Comparison of ENCODE assay signal across 18 cellular contexts in genomic region chr9:30943446-30944232, GRCh38.
DNase-seq lines count a peak whose midpoint lies in the region; ATAC-seq, FAIRE-seq and TF ChIP-seq lines count a peak whose summit lies in the region.
"Had no signal": no experiment of that assay in that cellular context is flagged by ENCODE, and none has a peak within 500 bp of the region (broad histone marks: within the 10 kb centered on the region; RNA-seq: fewer than 3 reads in every experiment).

No MANE protein-coding gene starts in this region.

- no peaks in the 10 kb centered on the region for H3K4me1 Mint-ChIP-seq in stimulated activated naive CD8-positive, alpha-beta T cell treated with anti-CD3 and anti-CD28 coated beads, Interleukin-15, amount 100 ng/mL, for 72 hours
- H3K4me1 Mint-ChIP-seq: B cell, CD14-positive monocyte had no signal

- CTCF ChIA-PET in HepG2 (lab: Yijun Ruan, JAX; ENCODE audit: low intra/inter-chr PET ratio, low total read pairs): no interaction called here

- TF ChIP-seq RAD21 in HepG2 (CRISPR knock-in tag; IDR thresholded peaks at IDR 0.05): no peak

- in situ Hi-C loops in HepG2 (cut with HindIII; ENCODE audit: extremely low pct_ligation_motif_present, low pct_unique_long_range_greater_than_20kb): no loop called here

- TF ChIP-seq EP300 in HepG2 (IDR thresholded peaks at IDR 0.05; ENCODE audit: low read depth in 2 of 2, low read length in 2 of 2) (no peak), HepG2 (CRISPR knock-in tag; IDR thresholded peaks at IDR 0.05; ENCODE audit: borderline replicate concordance) (no peak), sigmoid colon (IDR thresholded peaks at IDR 0.05) (no peak)

- no peak overlapping the region for H3K9ac ChIP-seq in HepG2 (ENCODE audit: insufficient read depth, low read depth, low read length)

- FAIRE-seq in HepG2 (lab: Jason Lieb, UNC): no peak
- FAIRE-seq: A204.1 had no signal

- H3K4me3 ChIP-seq in HepG2 (replicated peaks in 1 of 3; ENCODE audit: insufficient read depth in 1 of 3, low read depth in 2 of 3, low read length in 3 of 3) (no peak overlapping the region; a peak in 1 of 6 replicates), sigmoid colon (no peak overlapping the region), uterus (no peak overlapping the region)
- H3K4me3 ChIP-seq: SJCRH30 had no signal

- peak overlapping the region; percentile 23; the same call in 1 of the 2 replicates for H3K4me2 ChIP-seq in HepG2 (ENCODE audit: low read depth, low read length)

- H3K27me3 Mint-ChIP-seq in stimulated activated naive CD8-positive, alpha-beta T cell treated with anti-CD3 and anti-CD28 coated beads, Interleukin-15, amount 100 ng/mL, for 72 hours: no peaks in the 10 kb centered on the region
- H3K27me3 Mint-ChIP-seq: B cell had no signal

- peak; percentile 28 for ATAC-seq in stimulated activated naive CD8-positive, alpha-beta T cell treated with anti-CD3 and anti-CD28 coated beads, Interleukin-15, amount 100 ng/mL, for 72 hours
- ATAC-seq in stimulated activated naive CD8-positive, alpha-beta T cell treated with anti-CD3 and anti-CD28 coated beads, Interleukin-15, Interleukin-2, amounts not matched to agents 100 U/mL and 50 U/mL, for 24 hours: no peak
- ATAC-seq in HepG2 (peak; percentile 30), HG02798 (IDR thresholded peaks at IDR 0.05; ENCODE audit: poor library complexity, unreplicated experiment) (no peak)
- ATAC-seq: Panc1 had no signal

- H3K27ac ChIP-seq in HepG2 (ENCODE audit: extremely low read length, insufficient read depth, low read length) (no peak overlapping the region), sigmoid colon (no peak overlapping the region), uterus (no peak overlapping the region)
- H3K27ac ChIP-seq: SJCRH30 had no signal

- H3K9me3 ChIP-seq in HepG2 (ENCODE audit: low read length): no peaks in the 10 kb centered on the region
- H3K9me3 ChIP-seq in sigmoid colon: peaks cover 0 to 8% (median 0%) of the 10 kb centered on the region in 4 donors
- no peaks in the 10 kb centered on the region for H3K9me3 ChIP-seq in uterus
- H3K9me3 ChIP-seq: SJCRH30 had no signal

- no peaks in the 10 kb centered on the region for H3K79me2 ChIP-seq in HepG2 (ENCODE audit: insufficient read depth, low read length)

- H2AFZ ChIP-seq in HepG2 (ENCODE audit: low read length): no peak overlapping the region

- H3K9me3 Mint-ChIP-seq in stimulated activated naive CD8-positive, alpha-beta T cell treated with anti-CD3 and anti-CD28 coated beads, Interleukin-15, amount 100 ng/mL, for 72 hours: peaks cover 6 to 9% of the 10 kb centered on the region in 2 donors

- 22% methylated on average over 9 of the region's 21 CpGs for WGBS in HepG2 (ENCODE audit: low lambda C conversion rate)
- 89 to 90% methylated on average over 21 of the region's 21 CpGs for WGBS in sigmoid colon, 2 donors

- POLR2A ChIA-PET in HepG2 (lab: Yijun Ruan, JAX): no interaction called here

- H3K4me1 ChIP-seq in HepG2 (ENCODE audit: insufficient read depth, low read length) (no peaks in the 10 kb centered on the region), sigmoid colon (no peaks in the 10 kb centered on the region), uterus (no peaks in the 10 kb centered on the region)
- H3K4me1 ChIP-seq: SJCRH30 had no signal

- no peak overlapping the region for H3K4me3 Mint-ChIP-seq in stimulated activated naive CD8-positive, alpha-beta T cell treated with anti-CD3 and anti-CD28 coated beads, Interleukin-15, amount 100 ng/mL, for 72 hours
- H3K4me3 Mint-ChIP-seq: B cell, CD14-positive monocyte had no signal

- no TSS peak for BruUV-seq in HepG2 (replicated peaks; lab: Mats Ljungman, UMichigan)

- H3K27me3 ChIP-seq in HepG2 (ENCODE audit: control insufficient read depth in 1 of 2, insufficient read depth in 2 of 2, low read length in 2 of 2) (no peaks in the 10 kb centered on the region), sigmoid colon (no peaks in the 10 kb centered on the region), uterus (no peaks in the 10 kb centered on the region)
- H3K27me3 ChIP-seq: SJCRH30 had no signal

- no peaks in the 10 kb centered on the region for H3K36me3 ChIP-seq in HepG2 (replicated peaks in 1 of 2; ENCODE audit: control insufficient read depth in 1 of 2, insufficient read depth in 2 of 2, low read length in 2 of 2)
- no peaks in the 10 kb centered on the region for H3K36me3 ChIP-seq in sigmoid colon
- H3K36me3 ChIP-seq in uterus: no peaks in the 10 kb centered on the region
- H3K36me3 ChIP-seq: SJCRH30 had no signal

- TF ChIP-seq POLR2A in HepG2 (IDR thresholded peaks at IDR 0.05; ENCODE audit: insufficient read depth in 1 of 2, low read depth in 2 of 2, low read length in 2 of 2) (no peak), sigmoid colon (IDR thresholded peaks at IDR 0.05) (no peak), uterus (IDR thresholded peaks at IDR 0.05) (no peak)

- intact Hi-C loops in HepG2 (cut with micrococcal nuclease; ENCODE audit: unreplicated experiment): no loop called here
- intact Hi-C loops in sigmoid colon (cut with DNase I): no loop called here
- intact Hi-C loops in uterus (cut with DNase I; ENCODE audit: low total_unique reads): no loop called here

- H4K20me1 ChIP-seq in HepG2 (ENCODE audit: insufficient read depth, low read length): no peaks in the 10 kb centered on the region

- H3K27ac Mint-ChIP-seq in stimulated activated naive CD8-positive, alpha-beta T cell treated with anti-CD3 and anti-CD28 coated beads, Interleukin-15, amount 100 ng/mL, for 72 hours: no peak overlapping the region
- H3K27ac Mint-ChIP-seq: B cell, CD14-positive monocyte had no signal

- TF ChIP-seq CTCF in HepG2 (CRISPR knock-in tag; IDR thresholded peaks at IDR 0.05) (no peak), sigmoid colon (IDR thresholded peaks at IDR 0.05) (no peak), uterus (IDR thresholded peaks at IDR 0.05) (no peak)

- DNase-seq in stimulated activated naive CD8-positive, alpha-beta T cell treated with anti-CD3 and anti-CD28 coated beads, Interleukin-15, amount 100 ng/mL, for 72 hours: no peak
- DNase-seq in stimulated activated naive CD8-positive, alpha-beta T cell treated with anti-CD3 and anti-CD28 coated beads, Interleukin-15, Interleukin-2, amounts not matched to agents 100 U/mL and 50 U/mL, for 24 hours: no peak
- DNase-seq in HepG2 (ENCODE audit: low spot score) (no peak), sigmoid colon (peak; percentile 52), NCI-H187 treated with DMSO at 0.1 percent for 48 hours (lab: John Stamatoyannopoulos, UW) (no peak), uterus (no peak)
- DNase-seq: GDM1, Kasumi-1, NCI-H1417, NCI-H187, NCI-H2107, NCI-H510A, SJCRH30 had no signal

TF ChIP-seq in HepG2, 621 proteins besides CTCF, POLR2A, EP300 and RAD21 (continues in another document):
- TF ChIP-seq REL (CRISPR knock-in tag; conservative IDR thresholded peaks at IDR 0.05) (no peak), ZNF281 (CRISPR knock-in tag; IDR thresholded peaks at IDR 0.05; ENCODE audit: borderline replicate concordance) (no peak), SYNCRIP (IDR thresholded peaks at IDR 0.05; ENCODE audit: insufficient read depth, low read depth, low read length) (no peak), NPAS2 (CRISPR knock-in tag; IDR thresholded peaks at IDR 0.05; ENCODE audit: borderline replicate concordance) (no peak), HNF1A (IDR thresholded peaks at IDR 0.05; ENCODE audit: low read depth) (no peak), HNF1A (CRISPR knock-in tag; IDR thresholded peaks at IDR 0.05; ENCODE audit: borderline replicate concordance) (no peak)

Comparison
In these comparisons a context has a peak if more than half of its experiments do, and no peak if none do; other contexts are left out.
1. ATAC-seq: peak in stimulated activated naive CD8-positive, alpha-beta T cell treated with anti-CD3 and anti-CD28 coated beads, Interleukin-15, amount 100 ng/mL, for 72 hours (single experiment) and HepG2 (single experiment); none in stimulated activated naive CD8-positive, alpha-beta T cell treated with anti-CD3 and anti-CD28 coated beads, Interleukin-15, Interleukin-2, amounts not matched to agents 100 U/mL and 50 U/mL, for 24 hours (single experiment) and HG02798 (single experiment).